20 cellular contexts compared by ENCODE assay signal in the genomic region with DNA sequence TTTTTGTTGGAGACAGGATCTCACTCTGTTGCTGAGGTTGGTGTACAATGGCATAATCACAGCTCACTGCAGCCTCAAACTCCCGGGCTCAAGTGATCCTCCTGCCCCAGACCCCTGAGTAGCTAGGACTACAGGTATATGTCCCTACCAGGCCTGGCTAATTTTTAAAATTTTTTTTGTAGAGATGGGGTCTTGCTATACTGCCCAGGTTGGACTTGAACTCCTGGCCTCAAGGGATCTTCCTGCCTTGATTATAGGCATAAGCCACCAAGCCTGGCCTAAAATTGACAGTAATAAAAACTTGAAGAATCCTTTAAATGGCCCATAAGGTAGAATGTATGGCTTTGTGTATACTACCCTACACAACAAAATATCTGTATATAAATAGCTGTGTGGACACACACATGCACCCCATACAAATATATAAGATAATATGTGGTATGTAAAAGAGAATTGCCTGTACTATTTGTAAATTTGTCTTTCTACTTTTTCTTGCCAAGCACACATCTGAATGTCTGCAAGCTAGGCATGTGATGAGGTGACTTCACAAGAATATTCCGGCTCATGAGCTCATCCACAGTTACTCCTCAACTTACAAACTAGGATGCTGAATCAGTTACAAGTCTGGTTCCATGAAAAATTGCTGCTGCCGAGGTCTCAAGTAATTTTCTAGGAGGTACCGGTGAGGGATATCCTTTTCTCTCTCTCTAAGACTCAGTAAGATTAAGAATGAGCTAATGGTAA.
"Had no signal": no experiment of that assay in that cellular context is flagged by ENCODE, and none has a peak within 500 bp of the region (broad histone marks: within the 10 kb centered on the region; RNA-seq: fewer than 3 reads in every experiment).

No MANE protein-coding gene starts in this region.

- H3K9me3 Mint-ChIP-seq: T-helper 1 cell treated with Interleukin-12 subunit alpha and Interleukin-12 subunit beta and Interleukin-4 antibody, amounts not matched to agents 30 μg/mL and 1 μg/mL, for 36 hours had no signal

- H3K27me3 Mint-ChIP-seq: activated CD8-positive, alpha-beta T cell treated with anti-CD3 and anti-CD28 coated beads for 36 hours; activated naive CD8-positive, alpha-beta T cell treated with anti-CD3 and anti-CD28 coated beads, Interleukin-2, amount 10 ng/mL, durations not matched to agents 7 days and 5 days had no signal

- H3K9me3 ChIP-seq: adrenal gland, ascending aorta, body of pancreas, Peyer's patch had no signal

- H3K27ac Mint-ChIP-seq: activated CD8-positive, alpha-beta T cell treated with anti-CD3 and anti-CD28 coated beads for 36 hours; activated naive CD8-positive, alpha-beta T cell treated with anti-CD3 and anti-CD28 coated beads, Interleukin-2, amount 10 ng/mL, durations not matched to agents 7 days and 5 days; T-helper 1 cell treated with Interleukin-12 subunit alpha and Interleukin-12 subunit beta and Interleukin-4 antibody, amounts not matched to agents 30 μg/mL and 1 μg/mL, for 36 hours had no signal

- H3K4me1 Mint-ChIP-seq: activated naive CD8-positive, alpha-beta T cell treated with anti-CD3 and anti-CD28 coated beads, Interleukin-2, amount 10 ng/mL, durations not matched to agents 7 days and 5 days had no signal

- DNase-seq: activated CD4-positive, alpha-beta T cell treated with anti-CD3 and anti-CD28 coated beads for 4 hours; activated CD8-positive, alpha-beta memory T cell treated with anti-CD3 and anti-CD28 coated beads, Interleukin-2, amount 50 U/mL, for 4 hours; activated CD8-positive, alpha-beta T cell treated with anti-CD3 and anti-CD28 coated beads for 36 hours; activated naive CD4-positive, alpha-beta T cell treated with anti-CD3 and anti-CD28 coated beads, Interleukin-2, amount 50 U/mL, for 16 hours; activated naive CD8-positive, alpha-beta T cell treated with anti-CD3 and anti-CD28 coated beads, Interleukin-2, amount 10 ng/mL, durations not matched to agents 7 days and 5 days; adrenal gland; body of pancreas; Kasumi-1; KBM-7; NCI-H1092 treated with DMSO at 0.1 percent for 48 hours; NCI-H1417 treated with DMSO at 0.1 percent for 48 hours; NCI-H1694; NCI-H2081; NCI-H510A treated with DMSO at 0.1 percent for 48 hours; NCI-H69; NK-92 treated with Interleukin-12 subunit alpha and Interleukin-12 subunit beta, amount 100 ng/mL, for 24 hours; Peyer's patch; SHP77 treated with DMSO at 0.1 percent for 48 hours had no signal

- H3K4me3 Mint-ChIP-seq: activated CD8-positive, alpha-beta T cell treated with anti-CD3 and anti-CD28 coated beads for 36 hours; activated naive CD8-positive, alpha-beta T cell treated with anti-CD3 and anti-CD28 coated beads, Interleukin-2, amount 10 ng/mL, durations not matched to agents 7 days and 5 days; T-helper 1 cell treated with Interleukin-12 subunit alpha and Interleukin-12 subunit beta and Interleukin-4 antibody, amounts not matched to agents 30 μg/mL and 1 μg/mL, for 36 hours had no signal

- H3K4me3 ChIP-seq: adrenal gland, ascending aorta, body of pancreas, Peyer's patch had no signal

- H3K4me1 ChIP-seq: adrenal gland, ascending aorta, body of pancreas, Peyer's patch had no signal

- H3K27ac ChIP-seq: adrenal gland, ascending aorta, body of pancreas, Peyer's patch had no signal

- H3K27me3 ChIP-seq: adrenal gland, ascending aorta, body of pancreas, Peyer's patch had no signal
